In the genomic region with DNA sequence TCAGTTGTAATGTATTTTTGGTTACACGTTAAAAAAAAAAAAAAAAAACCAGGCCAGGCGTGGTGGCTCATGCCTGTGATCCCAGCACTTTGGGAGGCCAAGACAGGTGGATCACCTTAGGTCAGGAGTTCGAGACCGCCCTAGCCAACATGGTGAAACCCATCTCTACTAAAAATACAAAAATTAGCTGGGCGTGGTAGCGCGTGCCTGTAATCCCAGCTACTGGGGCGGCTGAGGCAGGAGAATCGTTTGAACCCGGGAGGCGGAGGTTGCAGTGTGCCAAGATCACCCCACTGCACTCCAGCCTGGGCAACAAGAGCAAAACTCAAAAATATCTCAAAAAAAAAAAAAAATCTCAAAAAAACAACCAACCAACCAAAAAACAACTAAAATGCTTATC, we compare ENCODE assay signal across 1 cellular context.
TF ChIP-seq lines count a peak whose summit lies in the region.

No MANE protein-coding gene starts in this region.

TF ChIP-seq in HepG2, 621 proteins besides CTCF, POLR2A, EP300 and RAD21:
- 0 out of 4 replicates have a peak, but pooled peaks of 1 of the 2 experiments have one; percentile 9 for TF ChIP-seq MAFK (conservative IDR thresholded peaks at IDR 0.05 in 1 of 2, IDR thresholded peaks at IDR 0.05 in 1 of 2; ENCODE audit: low read length in 2 of 2)
- TF ChIP-seq, protein P1, sequence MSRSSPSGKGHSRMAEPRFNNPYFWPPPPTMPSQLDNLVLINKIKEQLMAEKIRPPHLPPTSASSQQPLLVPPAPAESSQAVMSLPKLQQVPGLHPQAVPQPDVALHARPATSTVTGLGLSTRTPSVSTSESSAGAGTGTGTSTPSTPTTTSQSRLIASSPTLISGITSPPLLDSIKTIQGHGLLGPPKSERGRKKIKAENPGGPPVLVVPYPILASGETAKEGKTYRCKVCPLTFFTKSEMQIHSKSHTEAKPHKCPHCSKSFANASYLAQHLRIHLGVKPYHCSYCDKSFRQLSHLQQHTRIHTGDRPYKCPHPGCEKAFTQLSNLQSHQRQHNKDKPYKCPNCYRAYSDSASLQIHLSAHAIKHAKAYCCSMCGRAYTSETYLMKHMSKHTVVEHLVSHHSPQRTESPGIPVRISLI (CRISPR knock-in tag; IDR thresholded peaks at IDR 0.05; ENCODE audit: borderline replicate concordance) = peak; percentile 49; the same call in 1 of the 2 replicates
TF ChIP-seq in HepG2: peak in this region for 2; not testable (repeated sequence) for 619.
